In genomic region chr6:159404296-159404695, GRCh38 we compare ENCODE assay signal across 21 cellular contexts.
"Had no signal": no experiment of that assay in that cellular context is flagged by ENCODE, and none has a peak within 500 bp of the region (broad histone marks: within the 10 kb centered on the region; RNA-seq: fewer than 3 reads in every experiment).

No MANE protein-coding gene starts in this region.

- H3K27me3 ChIP-seq: MG63, SJSA1 had no signal

- DNase-seq: KBM-7, MG63, NCI-H1092, NCI-H1105 treated with DMSO at 0.1 percent for 48 hours, NCI-H1417 treated with DMSO at 0.1 percent for 48 hours, NCI-H146, NCI-H1694 treated with DMSO at 0.1 percent for 48 hours, NCI-H1930, NCI-H2081, NCI-H2107, NCI-H226, NCI-H446, NCI-H510A, NCI-H524 treated with DMSO at 0.1 percent for 48 hours, NCI-H69, NCI-H774, Right ventricle myocardium superior, RPMI8226, SIG-M5 had no signal

- H3K27ac ChIP-seq: SJSA1, SK-N-MC had no signal

- H3K36me3 ChIP-seq: MG63, SJSA1 had no signal

- H3K9me3 ChIP-seq: MG63, SJSA1 had no signal

- H3K4me3 ChIP-seq: MG63, SJSA1, SK-N-MC had no signal
